ENCODE assay signal across 1 cellular context in the genomic region with DNA sequence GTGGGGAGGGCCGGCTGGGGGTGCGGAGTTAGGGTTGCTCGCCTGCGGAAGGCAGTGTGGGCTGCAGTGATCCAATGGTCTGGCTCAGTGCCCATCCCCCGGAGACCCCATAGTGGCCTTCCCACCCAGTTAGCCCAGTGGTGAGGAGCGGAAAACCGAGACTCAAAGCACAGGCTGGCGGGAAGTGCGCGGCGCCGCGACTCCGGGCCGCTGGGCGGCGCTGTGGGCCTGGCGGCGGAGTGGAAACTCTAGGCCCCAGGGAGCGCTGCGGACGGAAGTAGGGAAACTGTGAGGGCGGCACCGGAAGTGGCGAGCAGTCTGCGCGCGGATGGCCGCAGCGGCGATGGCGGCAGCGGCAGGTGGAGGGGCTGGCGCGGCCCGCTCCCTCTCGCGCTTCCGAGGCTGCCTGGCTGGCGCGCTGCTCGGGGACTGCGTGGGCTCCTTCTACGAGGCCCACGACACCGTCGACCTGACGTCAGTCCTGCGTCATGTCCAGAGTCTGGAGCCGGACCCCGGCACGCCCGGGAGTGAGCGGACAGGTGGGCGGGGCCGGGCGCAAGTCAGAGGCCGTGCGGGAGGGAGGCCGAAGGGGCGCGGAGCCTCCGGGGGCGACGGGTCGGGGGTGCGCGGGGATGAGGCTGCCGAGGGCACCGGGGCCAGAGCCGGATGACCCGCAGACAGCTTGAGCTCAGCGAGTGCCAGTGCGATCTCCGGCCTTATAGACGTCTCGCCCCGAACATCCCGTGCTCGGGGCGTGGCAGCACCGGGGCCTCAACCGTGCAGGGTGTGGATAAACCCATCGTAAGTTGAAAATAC.
TF ChIP-seq lines count a peak whose summit lies in the region.

A gene with protein sequence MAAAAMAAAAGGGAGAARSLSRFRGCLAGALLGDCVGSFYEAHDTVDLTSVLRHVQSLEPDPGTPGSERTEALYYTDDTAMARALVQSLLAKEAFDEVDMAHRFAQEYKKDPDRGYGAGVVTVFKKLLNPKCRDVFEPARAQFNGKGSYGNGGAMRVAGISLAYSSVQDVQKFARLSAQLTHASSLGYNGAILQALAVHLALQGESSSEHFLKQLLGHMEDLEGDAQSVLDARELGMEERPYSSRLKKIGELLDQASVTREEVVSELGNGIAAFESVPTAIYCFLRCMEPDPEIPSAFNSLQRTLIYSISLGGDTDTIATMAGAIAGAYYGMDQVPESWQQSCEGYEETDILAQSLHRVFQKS (plus strand): TSS at position 316 of the 816 bp plus-strand sequence. CDS start 13 bp downstream, at position 329.

TF ChIP-seq in HEK293, 187 proteins besides CTCF, POLR2A, EP300 and RAD21 (continued from another document and continues in another):
- TF ChIP-seq, protein P1, sequence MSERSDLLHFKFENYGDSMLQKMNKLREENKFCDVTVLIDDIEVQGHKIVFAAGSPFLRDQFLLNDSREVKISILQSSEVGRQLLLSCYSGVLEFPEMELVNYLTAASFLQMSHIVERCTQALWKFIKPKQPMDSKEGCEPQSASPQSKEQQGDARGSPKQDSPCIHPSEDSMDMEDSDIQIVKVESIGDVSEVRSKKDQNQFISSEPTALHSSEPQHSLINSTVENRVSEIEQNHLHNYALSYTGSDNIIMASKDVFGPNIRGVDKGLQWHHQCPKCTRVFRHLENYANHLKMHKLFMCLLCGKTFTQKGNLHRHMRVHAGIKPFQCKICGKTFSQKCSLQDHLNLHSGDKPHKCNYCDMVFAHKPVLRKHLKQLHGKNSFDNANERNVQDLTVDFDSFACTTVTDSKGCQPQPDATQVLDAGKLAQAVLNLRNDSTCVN (tag by site-specific recombination; optimal IDR thresholded peaks at IDR 0.05) = peak; percentile 99
- peak; percentile 70; the same call in 1 of the 2 replicates for TF ChIP-seq BCL11B (tag by site-specific recombination; IDR thresholded peaks at IDR 0.05; ENCODE audit: low read depth)
- TF ChIP-seq SETDB1 (IDR thresholded peaks at IDR 0.05; ENCODE audit: insufficient read length, low read length) = no peak
- peak; percentile 99 for TF ChIP-seq SCRT2 (tag by site-specific recombination; IDR thresholded peaks at IDR 0.05)
- no peak; the same call in 1 of the 2 replicates for TF ChIP-seq ZNF341 (tag by site-specific recombination; IDR thresholded peaks at IDR 0.05; ENCODE audit: low read depth)
- peak; percentile 99 for TF ChIP-seq YY1 (tag by site-specific recombination; IDR thresholded peaks at IDR 0.05)
- TF ChIP-seq ZNF596 (tag by site-specific recombination; IDR thresholded peaks at IDR 0.05) = no peak
- TF ChIP-seq ZEB2 (tag by site-specific recombination; IDR thresholded peaks at IDR 0.05) = peak; percentile 87
- TF ChIP-seq ZNF324 (tag by site-specific recombination; IDR thresholded peaks at IDR 0.05) = peak; percentile 96
- TF ChIP-seq YY2 (tag by site-specific recombination; IDR thresholded peaks at IDR 0.05) = peak; percentile 99
- no peak for TF ChIP-seq ZNF701 (tag by site-specific recombination; IDR thresholded peaks at IDR 0.05)
- no peak for TF ChIP-seq ZNF548 (tag by site-specific recombination; IDR thresholded peaks at IDR 0.05)
- no peak for TF ChIP-seq HOXD13 (CRISPR knock-in tag; IDR thresholded peaks at IDR 0.05; ENCODE audit: borderline replicate concordance)
- TF ChIP-seq, protein P2, sequence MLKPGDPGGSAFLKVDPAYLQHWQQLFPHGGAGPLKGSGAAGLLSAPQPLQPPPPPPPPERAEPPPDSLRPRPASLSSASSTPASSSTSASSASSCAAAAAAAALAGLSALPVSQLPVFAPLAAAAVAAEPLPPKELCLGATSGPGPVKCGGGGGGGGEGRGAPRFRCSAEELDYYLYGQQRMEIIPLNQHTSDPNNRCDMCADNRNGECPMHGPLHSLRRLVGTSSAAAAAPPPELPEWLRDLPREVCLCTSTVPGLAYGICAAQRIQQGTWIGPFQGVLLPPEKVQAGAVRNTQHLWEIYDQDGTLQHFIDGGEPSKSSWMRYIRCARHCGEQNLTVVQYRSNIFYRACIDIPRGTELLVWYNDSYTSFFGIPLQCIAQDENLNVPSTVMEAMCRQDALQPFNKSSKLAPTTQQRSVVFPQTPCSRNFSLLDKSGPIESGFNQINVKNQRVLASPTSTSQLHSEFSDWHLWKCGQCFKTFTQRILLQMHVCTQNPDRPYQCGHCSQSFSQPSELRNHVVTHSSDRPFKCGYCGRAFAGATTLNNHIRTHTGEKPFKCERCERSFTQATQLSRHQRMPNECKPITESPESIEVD (tag by site-specific recombination; IDR thresholded peaks at IDR 0.05) = no peak
- peak; percentile 22; the same call in 1 of the 2 replicates for TF ChIP-seq ZNF239 (tag by site-specific recombination; IDR thresholded peaks at IDR 0.05)
- TF ChIP-seq ZNF223 (tag by site-specific recombination; IDR thresholded peaks at IDR 0.05) = peak; percentile 68
- TF ChIP-seq ZNF830 (tag by site-specific recombination; IDR thresholded peaks at IDR 0.05; ENCODE audit: low read depth) = no peak
- no peak for TF ChIP-seq ZNF311 (tag by site-specific recombination; IDR thresholded peaks at IDR 0.05; ENCODE audit: borderline replicate concordance)
- peak; percentile 21; the same call in 1 of the 2 replicates for TF ChIP-seq OSR2 (tag by site-specific recombination; IDR thresholded peaks at IDR 0.05)
- no peak for TF ChIP-seq ZNF202 (tag by site-specific recombination; IDR thresholded peaks at IDR 0.05; ENCODE audit: borderline replicate concordance)
- TF ChIP-seq TCF7L2 (IDR thresholded peaks at IDR 0.05; ENCODE audit: borderline replicate concordance, low read depth, low read length) = no peak
- TF ChIP-seq GLIS1 (tag by site-specific recombination; IDR thresholded peaks at IDR 0.05) = peak; percentile 86; the same call in 1 of the 2 replicates
- TF ChIP-seq ZNF292 (tag by site-specific recombination; IDR thresholded peaks at IDR 0.05; ENCODE audit: borderline replicate concordance, low read depth) = no peak
- TF ChIP-seq, protein P3, sequence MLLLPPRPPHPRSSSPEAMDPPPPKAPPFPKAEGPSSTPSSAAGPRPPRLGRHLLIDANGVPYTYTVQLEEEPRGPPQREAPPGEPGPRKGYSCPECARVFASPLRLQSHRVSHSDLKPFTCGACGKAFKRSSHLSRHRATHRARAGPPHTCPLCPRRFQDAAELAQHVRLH (tag by site-specific recombination; IDR thresholded peaks at IDR 0.05) = peak; percentile 85; the same call in 1 of the 2 replicates
- peak; percentile 88 for TF ChIP-seq ZNF76 (tag by site-specific recombination; IDR thresholded peaks at IDR 0.05; ENCODE audit: borderline replicate concordance, low read depth)
- no peak; the same call in 1 of the 2 replicates for TF ChIP-seq REPIN1 (tag by site-specific recombination; IDR thresholded peaks at IDR 0.05; ENCODE audit: low read depth)
- peak; percentile 89 for TF ChIP-seq ZNF610 (tag by site-specific recombination; IDR thresholded peaks at IDR 0.05; ENCODE audit: borderline replicate concordance)
- TF ChIP-seq, protein P4, sequence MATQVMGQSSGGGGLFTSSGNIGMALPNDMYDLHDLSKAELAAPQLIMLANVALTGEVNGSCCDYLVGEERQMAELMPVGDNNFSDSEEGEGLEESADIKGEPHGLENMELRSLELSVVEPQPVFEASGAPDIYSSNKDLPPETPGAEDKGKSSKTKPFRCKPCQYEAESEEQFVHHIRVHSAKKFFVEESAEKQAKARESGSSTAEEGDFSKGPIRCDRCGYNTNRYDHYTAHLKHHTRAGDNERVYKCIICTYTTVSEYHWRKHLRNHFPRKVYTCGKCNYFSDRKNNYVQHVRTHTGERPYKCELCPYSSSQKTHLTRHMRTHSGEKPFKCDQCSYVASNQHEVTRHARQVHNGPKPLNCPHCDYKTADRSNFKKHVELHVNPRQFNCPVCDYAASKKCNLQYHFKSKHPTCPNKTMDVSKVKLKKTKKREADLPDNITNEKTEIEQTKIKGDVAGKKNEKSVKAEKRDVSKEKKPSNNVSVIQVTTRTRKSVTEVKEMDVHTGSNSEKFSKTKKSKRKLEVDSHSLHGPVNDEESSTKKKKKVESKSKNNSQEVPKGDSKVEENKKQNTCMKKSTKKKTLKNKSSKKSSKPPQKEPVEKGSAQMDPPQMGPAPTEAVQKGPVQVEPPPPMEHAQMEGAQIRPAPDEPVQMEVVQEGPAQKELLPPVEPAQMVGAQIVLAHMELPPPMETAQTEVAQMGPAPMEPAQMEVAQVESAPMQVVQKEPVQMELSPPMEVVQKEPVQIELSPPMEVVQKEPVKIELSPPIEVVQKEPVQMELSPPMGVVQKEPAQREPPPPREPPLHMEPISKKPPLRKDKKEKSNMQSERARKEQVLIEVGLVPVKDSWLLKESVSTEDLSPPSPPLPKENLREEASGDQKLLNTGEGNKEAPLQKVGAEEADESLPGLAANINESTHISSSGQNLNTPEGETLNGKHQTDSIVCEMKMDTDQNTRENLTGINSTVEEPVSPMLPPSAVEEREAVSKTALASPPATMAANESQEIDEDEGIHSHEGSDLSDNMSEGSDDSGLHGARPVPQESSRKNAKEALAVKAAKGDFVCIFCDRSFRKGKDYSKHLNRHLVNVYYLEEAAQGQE (tag by site-specific recombination; IDR thresholded peaks at IDR 0.05) = peak; percentile 51
- TF ChIP-seq MEIS1 (CRISPR knock-in tag; IDR thresholded peaks at IDR 0.05; ENCODE audit: borderline replicate concordance) = no peak
- peak; percentile 82; the same call in 1 of the 2 replicates for TF ChIP-seq GLI4 (tag by site-specific recombination; IDR thresholded peaks at IDR 0.05)
- TF ChIP-seq, protein P5, sequence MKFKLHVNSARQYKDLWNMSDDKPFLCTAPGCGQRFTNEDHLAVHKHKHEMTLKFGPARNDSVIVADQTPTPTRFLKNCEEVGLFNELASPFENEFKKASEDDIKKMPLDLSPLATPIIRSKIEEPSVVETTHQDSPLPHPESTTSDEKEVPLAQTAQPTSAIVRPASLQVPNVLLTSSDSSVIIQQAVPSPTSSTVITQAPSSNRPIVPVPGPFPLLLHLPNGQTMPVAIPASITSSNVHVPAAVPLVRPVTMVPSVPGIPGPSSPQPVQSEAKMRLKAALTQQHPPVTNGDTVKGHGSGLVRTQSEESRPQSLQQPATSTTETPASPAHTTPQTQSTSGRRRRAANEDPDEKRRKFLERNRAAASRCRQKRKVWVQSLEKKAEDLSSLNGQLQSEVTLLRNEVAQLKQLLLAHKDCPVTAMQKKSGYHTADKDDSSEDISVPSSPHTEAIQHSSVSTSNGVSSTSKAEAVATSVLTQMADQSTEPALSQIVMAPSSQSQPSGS (tag by site-specific recombination; IDR thresholded peaks at IDR 0.05; ENCODE audit: low read depth) = no peak
- TF ChIP-seq, protein P6, sequence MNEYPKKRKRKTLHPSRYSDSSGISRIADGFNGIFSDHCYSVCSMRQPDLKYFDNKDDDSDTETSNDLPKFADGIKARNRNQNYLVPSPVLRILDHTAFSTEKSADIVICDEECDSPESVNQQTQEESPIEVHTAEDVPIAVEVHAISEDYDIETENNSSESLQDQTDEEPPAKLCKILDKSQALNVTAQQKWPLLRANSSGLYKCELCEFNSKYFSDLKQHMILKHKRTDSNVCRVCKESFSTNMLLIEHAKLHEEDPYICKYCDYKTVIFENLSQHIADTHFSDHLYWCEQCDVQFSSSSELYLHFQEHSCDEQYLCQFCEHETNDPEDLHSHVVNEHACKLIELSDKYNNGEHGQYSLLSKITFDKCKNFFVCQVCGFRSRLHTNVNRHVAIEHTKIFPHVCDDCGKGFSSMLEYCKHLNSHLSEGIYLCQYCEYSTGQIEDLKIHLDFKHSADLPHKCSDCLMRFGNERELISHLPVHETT (tag by site-specific recombination; IDR thresholded peaks at IDR 0.05) = peak; percentile 94
- peak; percentile 93 for TF ChIP-seq ZBTB17 (tag by site-specific recombination; IDR thresholded peaks at IDR 0.05)
- TF ChIP-seq, protein P7, sequence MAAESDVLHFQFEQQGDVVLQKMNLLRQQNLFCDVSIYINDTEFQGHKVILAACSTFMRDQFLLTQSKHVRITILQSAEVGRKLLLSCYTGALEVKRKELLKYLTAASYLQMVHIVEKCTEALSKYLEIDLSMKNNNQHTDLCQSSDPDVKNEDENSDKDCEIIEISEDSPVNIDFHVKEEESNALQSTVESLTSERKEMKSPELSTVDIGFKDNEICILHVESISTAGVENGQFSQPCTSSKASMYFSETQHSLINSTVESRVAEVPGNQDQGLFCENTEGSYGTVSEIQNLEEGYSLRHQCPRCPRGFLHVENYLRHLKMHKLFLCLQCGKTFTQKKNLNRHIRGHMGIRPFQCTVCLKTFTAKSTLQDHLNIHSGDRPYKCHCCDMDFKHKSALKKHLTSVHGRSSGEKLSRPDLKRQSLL (tag by site-specific recombination; IDR thresholded peaks at IDR 0.05) = peak; percentile 14; the same call in 1 of the 2 replicates
- no peak for TF ChIP-seq ZNF302 (tag by site-specific recombination; IDR thresholded peaks at IDR 0.05; ENCODE audit: low read depth)
- peak; percentile 71; the same call in 1 of the 2 replicates for TF ChIP-seq ZFP69B (tag by site-specific recombination; IDR thresholded peaks at IDR 0.05)
- TF ChIP-seq ZNF510 (tag by site-specific recombination; IDR thresholded peaks at IDR 0.05; ENCODE audit: insufficient replicate concordance) = no peak
- TF ChIP-seq ZNF394 (tag by site-specific recombination; IDR thresholded peaks at IDR 0.05; ENCODE audit: borderline replicate concordance) = peak; percentile 80; the same call in 1 of the 2 replicates
- TF ChIP-seq KLF10 (tag by site-specific recombination; IDR thresholded peaks at IDR 0.05) = peak; percentile 90
- TF ChIP-seq IKZF3 (tag by site-specific recombination; IDR thresholded peaks at IDR 0.05) = peak; percentile 38
- peak; percentile 86 for TF ChIP-seq ZNF2 (tag by site-specific recombination; IDR thresholded peaks at IDR 0.05)
- TF ChIP-seq, protein P8, sequence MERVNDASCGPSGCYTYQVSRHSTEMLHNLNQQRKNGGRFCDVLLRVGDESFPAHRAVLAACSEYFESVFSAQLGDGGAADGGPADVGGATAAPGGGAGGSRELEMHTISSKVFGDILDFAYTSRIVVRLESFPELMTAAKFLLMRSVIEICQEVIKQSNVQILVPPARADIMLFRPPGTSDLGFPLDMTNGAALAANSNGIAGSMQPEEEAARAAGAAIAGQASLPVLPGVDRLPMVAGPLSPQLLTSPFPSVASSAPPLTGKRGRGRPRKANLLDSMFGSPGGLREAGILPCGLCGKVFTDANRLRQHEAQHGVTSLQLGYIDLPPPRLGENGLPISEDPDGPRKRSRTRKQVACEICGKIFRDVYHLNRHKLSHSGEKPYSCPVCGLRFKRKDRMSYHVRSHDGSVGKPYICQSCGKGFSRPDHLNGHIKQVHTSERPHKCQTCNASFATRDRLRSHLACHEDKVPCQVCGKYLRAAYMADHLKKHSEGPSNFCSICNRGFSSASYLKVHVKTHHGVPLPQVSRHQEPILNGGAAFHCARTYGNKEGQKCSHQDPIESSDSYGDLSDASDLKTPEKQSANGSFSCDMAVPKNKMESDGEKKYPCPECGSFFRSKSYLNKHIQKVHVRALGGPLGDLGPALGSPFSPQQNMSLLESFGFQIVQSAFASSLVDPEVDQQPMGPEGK (tag by site-specific recombination; IDR thresholded peaks at IDR 0.05) = peak; percentile 67
- no peak for TF ChIP-seq ZNF350 (tag by site-specific recombination; IDR thresholded peaks at IDR 0.05)
- no peak; the same call in 1 of the 2 replicates for TF ChIP-seq ZNF768 (tag by site-specific recombination; IDR thresholded peaks at IDR 0.05)
